In the genomic region with DNA sequence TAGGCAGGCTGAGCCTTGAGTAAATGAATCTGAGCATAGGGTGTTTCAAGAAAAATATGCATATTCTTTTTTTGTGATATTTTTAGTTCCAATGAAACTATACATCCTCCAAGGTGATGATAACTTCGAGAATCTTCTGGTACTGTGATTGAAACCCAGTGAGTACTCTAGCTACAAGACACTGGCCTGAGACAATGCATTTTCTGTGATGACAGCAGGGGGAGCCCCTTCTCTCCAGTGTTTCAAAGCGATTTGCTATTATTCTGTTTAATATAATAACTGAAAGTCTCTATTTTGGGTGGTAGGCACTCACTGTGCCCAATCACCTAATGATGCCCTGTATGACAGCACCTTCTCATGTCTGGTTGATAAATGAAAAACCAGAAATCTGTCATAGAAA, we compare ENCODE assay signal across 8 cellular contexts. TPM values are rescaled to one million over a fixed set of nuclear protein-coding genes. Genes with fewer than 3 reads are reported as not detected.
A peak's percentile ranks its signal among the peaks of the same experiment; 100 is the strongest.
DNase-seq lines count a peak whose midpoint lies in the region; ATAC-seq, FAIRE-seq and TF ChIP-seq lines count a peak whose summit lies in the region.

No MANE protein-coding gene starts in this region.

- no peak for FAIRE-seq in GM19239 (lab: Jason Lieb, UNC)

- TF ChIP-seq CTCF in OCI-LY3 (IDR thresholded peaks at IDR 0.05; ENCODE audit: low read depth, low read length): peak; percentile 86

- no peaks in the 10 kb centered on the region for H3K9me3 ChIP-seq in OCI-LY3 (ENCODE audit: insufficient read depth, low read length)
- H3K9me3 ChIP-seq in aorta (ENCODE audit: control insufficient read depth, low read length): no peaks in the 10 kb centered on the region

- H4K20me1 ChIP-seq in OCI-LY3 (ENCODE audit: insufficient read depth, low read length): peaks cover 5% of the 10 kb centered on the region; the same call in 1 of the 2 replicates

- H2AFZ ChIP-seq in OCI-LY3 (ENCODE audit: low read depth, low read length): no peak overlapping the region

- DNase-seq in AML-193 (lab: John Stamatoyannopoulos, UW) (peak; percentile 67 to 72), GM19239 (ENCODE audit: insufficient read length, low spot score) (peak; percentile 53), iPS-NIHi7 (ENCODE audit: extremely low spot score) (peak; percentile 38), hippocampal formation (lab: John Stamatoyannopoulos, UW) (no peak), aorta (no peak)
- peak; percentile 52 for DNase-seq in activated effector memory CD4-positive, alpha-beta T cell treated with Interleukin-2 at 50 U/mL for 16 hours
- peak; percentile 41 to 64 for DNase-seq in stimulated activated CD4-positive, alpha-beta T cell treated with anti-CD3 and anti-CD28 coated beads, Interleukin-4, amount 100 ng/mL, for 4 hours

- H3K27me3 ChIP-seq in OCI-LY3 (ENCODE audit: low read depth, low read length): no peaks in the 10 kb centered on the region
- no peaks in the 10 kb centered on the region for H3K27me3 ChIP-seq in aorta (ENCODE audit: control insufficient read depth in 1 of 2, insufficient read depth in 2 of 2, low read length in 1 of 2)

- no peak for ATAC-seq in aorta (ENCODE audit: low FRiP score)

- intact Hi-C loops in aorta (cut with DNase I): loop anchor here (2.0 to 5.0 kb wide), 2 partner anchors 13 to 56 kb away; no protein-coding TSS in a partner anchor

- peaks cover 7% of the 10 kb centered on the region for H3K36me3 ChIP-seq in OCI-LY3 (replicated peaks; ENCODE audit: low read depth, low read length)
- no peaks in the 10 kb centered on the region for H3K36me3 ChIP-seq in aorta (ENCODE audit: control insufficient read depth in 1 of 2, insufficient read depth in 2 of 2, low read length in 1 of 2)

- no peak overlapping the region for H3K4me2 ChIP-seq in OCI-LY3 (ENCODE audit: low read length)

- no peak overlapping the region for H3K27ac ChIP-seq in OCI-LY3 (ENCODE audit: low read length)
- H3K27ac ChIP-seq in aorta (ENCODE audit: low read depth in 1 of 2, low read length in 2 of 2): peak overlapping the region in 1 of 2 donors; percentile 10

- H3K4me3 ChIP-seq in OCI-LY3 (ENCODE audit: low read length): no peak overlapping the region
- H3K4me3 ChIP-seq in aorta (ENCODE audit: low read length in 2 of 2): no peak overlapping the region

- H3K4me1 ChIP-seq in OCI-LY3 (ENCODE audit: low read length): peaks cover 44% of the 10 kb centered on the region
- peaks cover 0 to 4% of the 10 kb centered on the region in 2 donors for H3K4me1 ChIP-seq in aorta (ENCODE audit: control insufficient read depth in 1 of 2, insufficient read depth in 2 of 2, low read length in 2 of 2)

- H3K9ac ChIP-seq in OCI-LY3 (ENCODE audit: low read length): no peak overlapping the region

- WGBS in aorta, 2 donors: 59 to 70% methylated on average over 2 of the region's 2 CpGs

- peaks cover 5% of the 10 kb centered on the region; the same call in 1 of the 2 replicates for H3K79me2 ChIP-seq in OCI-LY3 (ENCODE audit: low read length)

RNA-seq across cellular contexts. Expression of a gene that starts 12.1 kb away (rescaled TPM):
- 100 to 1,000 TPM in 1 of 2 donors, 10 to 100 TPM in 1; 90.6 to 148 TPM for total RNA-seq in aorta
- polyA plus RNA-seq in aorta: 100 to 1,000 TPM in 1 of 2 donors, 10 to 100 TPM in 1; 36.9 to 123 TPM

Comparison
In these comparisons a context has a peak if more than half of its experiments do, and no peak if none do; other contexts are left out.
1. DNase-seq: peak in AML-193 (2 of 2), GM19239 (single experiment), activated effector memory CD4-positive, alpha-beta T cell treated with Interleukin-2 at 50 U/mL for 16 hours (single experiment), iPS-NIHi7 (single experiment) and stimulated activated CD4-positive, alpha-beta T cell treated with anti-CD3 and anti-CD28 coated beads, Interleukin-4, amount 100 ng/mL, for 4 hours (2 of 2); none in hippocampal formation (0 of 2) and aorta (0 of 2).